ENCODE assay signal across 10 cellular contexts in the genomic region with DNA sequence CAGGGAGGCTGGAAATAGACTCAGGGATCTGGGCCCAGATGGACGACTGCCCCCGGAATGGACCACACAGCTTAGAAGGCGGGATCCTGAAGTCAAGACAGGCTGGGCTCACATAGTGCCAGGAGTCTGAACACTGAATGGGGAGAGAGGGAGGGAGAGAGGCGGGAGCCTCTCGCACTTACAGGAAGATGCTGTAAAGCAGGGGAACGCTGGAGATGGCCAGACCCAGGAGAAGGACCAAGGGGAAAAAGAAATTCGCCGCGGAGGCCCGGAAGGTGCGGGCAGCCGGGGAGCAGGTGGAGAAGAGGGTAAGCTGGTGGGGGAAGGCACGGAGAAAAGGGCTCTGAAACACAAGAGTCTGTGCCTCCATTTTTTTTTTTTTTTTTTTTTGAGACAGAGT. TPM values are rescaled to one million over a fixed set of nuclear protein-coding genes. Genes with fewer than 3 reads are reported as not detected.
DNase-seq lines count a peak whose midpoint lies in the region; ATAC-seq and TF ChIP-seq lines count a peak whose summit lies in the region.
"Had no signal": no experiment of that assay in that cellular context is flagged by ENCODE, and none has a peak within 500 bp of the region (broad histone marks: within the 10 kb centered on the region; RNA-seq: fewer than 3 reads in every experiment).

No MANE protein-coding gene starts in this region.

- H3K4me3 ChIP-seq in NT2/D1 (ENCODE audit: insufficient read length, low read depth), result peak overlapping the region; percentile 67
- H3K4me3 ChIP-seq in endodermal cell (ENCODE audit: low read length), result peak overlapping the region; percentile 88
- peak overlapping the region; percentile 89 for H3K4me3 ChIP-seq in psoas muscle

- 71 to 78% methylated on average over 12 to 13 of the region's 13 CpGs for WGBS in endodermal cell (ENCODE audit: insufficient coverage in 1 of 2, insufficient read length in 1 of 2), 2 experiments
- WGBS in psoas muscle, 3 donors, result 46 to 53% (median 52%) methylated on average over 12 to 13 of the region's 13 CpGs

- peak overlapping the region; percentile 98 for H3K27ac Mint-ChIP-seq in endodermal cell

- peaks cover 7% of the 10 kb centered on the region for H3K4me1 Mint-ChIP-seq in endodermal cell

- H3K36me3 Mint-ChIP-seq in endodermal cell (ENCODE audit: low read depth), result peaks cover 17% of the 10 kb centered on the region

- intact Hi-C loops in psoas muscle (cut with DNase I), result loop anchor here in 1 of 2 donors (10.0 kb wide), 1 partner anchor 234 kb away; no protein-coding TSS in a partner anchor

- DNase-seq in NCI-H146 (lab: John Stamatoyannopoulos, UW), result peak; percentile 56
- DNase-seq in NCI-H146 treated with DMSO at 0.1 percent for 48 hours (lab: John Stamatoyannopoulos, UW; ENCODE audit: unreplicated experiment), result no peak
- no peak for DNase-seq in NT2/D1 (ENCODE audit: low read depth, low spot score)
- no peak for DNase-seq in endodermal cell
- no peak for DNase-seq in psoas muscle
- no peak for DNase-seq in stimulated activated CD4-positive, alpha-beta T cell treated with anti-CD3 and anti-CD28 coated beads, Interleukin-12 subunit alpha, Interleukin-12 subunit beta, amount 100 ng/mL, for 4 hours
- DNase-seq: C1 segment of cervical spinal cord had no signal

- H3K9me3 Mint-ChIP-seq in endodermal cell, result peaks cover 3% of the 10 kb centered on the region

- peak overlapping the region; percentile 81 for H3K9ac ChIP-seq in NT2/D1 (ENCODE audit: insufficient read length, low read depth)
- H3K9ac ChIP-seq in endodermal cell (ENCODE audit: extremely low read depth, low read length, poor library complexity, severe bottlenecking), result peak overlapping the region; percentile 82

- peaks cover 25% of the 10 kb centered on the region for H3K36me3 ChIP-seq in NT2/D1 (ENCODE audit: insufficient read depth, insufficient read length, low read length)
- H3K36me3 ChIP-seq in endodermal cell (ENCODE audit: control insufficient read depth, insufficient read depth, low read length), result peaks cover 12% of the 10 kb centered on the region
- H3K36me3 ChIP-seq in psoas muscle (ENCODE audit: insufficient read depth in 1 of 2, low read depth in 1 of 2), result peaks cover 2 to 24% of the 10 kb centered on the region in 2 donors

- H3K27ac ChIP-seq in endodermal cell (ENCODE audit: low read depth, low read length) (no peak overlapping the region), psoas muscle (no peak overlapping the region)

- H3K9me3 ChIP-seq in NT2/D1 (ENCODE audit: insufficient read depth, low read length), result no peaks in the 10 kb centered on the region
- H3K9me3 ChIP-seq in endodermal cell (ENCODE audit: control insufficient read depth, low read length), result no peaks in the 10 kb centered on the region
- H3K9me3 ChIP-seq in psoas muscle, result no peaks in the 10 kb centered on the region
- H3K9me3 ChIP-seq: pancreas had no signal

- H3K4me1 ChIP-seq in NT2/D1 (ENCODE audit: insufficient read depth, insufficient read length) (peaks cover 2% of the 10 kb centered on the region), endodermal cell (ENCODE audit: control insufficient read depth, insufficient read depth, low read length) (no peaks in the 10 kb centered on the region), psoas muscle (peaks cover 27% of the 10 kb centered on the region)

- no peak for TF ChIP-seq CTCF in endodermal cell (conservative IDR thresholded peaks at IDR 0.05)
- TF ChIP-seq CTCF in psoas muscle (IDR thresholded peaks at IDR 0.05), result no peak

- H3K4me3 Mint-ChIP-seq in endodermal cell, result peak overlapping the region; percentile 91

- H3K27me3 ChIP-seq in NT2/D1 (ENCODE audit: insufficient read depth, insufficient read length) (no peaks in the 10 kb centered on the region), endodermal cell (ENCODE audit: control insufficient read depth, insufficient read depth, low read length, poor library complexity, severe bottlenecking) (no peaks in the 10 kb centered on the region), psoas muscle (ENCODE audit: insufficient read depth in 3 of 3, low read length in 2 of 3) (peaks cover 0 to 9% (median 0%) of the 10 kb centered on the region in 3 donors)
- H3K27me3 ChIP-seq: pancreas had no signal

- no peak for ATAC-seq in psoas muscle
- ATAC-seq in GM18519 (IDR thresholded peaks at IDR 0.05; ENCODE audit: low FRiP score, unreplicated experiment), result no peak
- ATAC-seq in GM18907 (IDR thresholded peaks at IDR 0.05; ENCODE audit: unreplicated experiment), result no peak
- ATAC-seq: pancreas had no signal

- peaks cover 28% of the 10 kb centered on the region for H3K27me3 Mint-ChIP-seq in endodermal cell (ENCODE audit: insufficient read depth)

RNA-seq across cellular contexts. Expression of a gene that starts 1.4 kb away (rescaled TPM):
- 1 to 10 TPM; 3.6 to 4.0 TPM for total RNA-seq in endodermal cell
- 7.7 TPM for polyA plus RNA-seq in endodermal cell (2013, experiment 1 of 2)
- 6.5 TPM for polyA plus RNA-seq in endodermal cell (2013, experiment 2 of 2)
- 10 to 100 TPM in 1 of 4 donors, 1 to 10 TPM in 3; 5.8 to 10.2 (median 7.0) TPM for total RNA-seq in psoas muscle
- polyA plus RNA-seq in psoas muscle, result 10 to 100 TPM; 11.4 to 19.6 (median 12.1) TPM

RNA-seq across cellular contexts. Expression of a gene that starts 12.0 kb away (rescaled TPM):
- total RNA-seq in endodermal cell, result 10 to 100 TPM; 32.7 to 46.6 TPM
- polyA plus RNA-seq in endodermal cell (2013, experiment 1 of 2), result 0.82 TPM
- polyA plus RNA-seq in endodermal cell (2013, experiment 2 of 2), result 1.9 TPM
- 1 to 10 TPM in 1 of 4 donors, under 1 TPM in 2, not detected in 1; 0.55 to 2.5 (median 0.74) TPM for total RNA-seq in psoas muscle
- polyA plus RNA-seq in psoas muscle, result under 1 TPM; 0.64 to 0.70 (median 0.70) TPM

RNA-seq across cellular contexts. Expression of a gene that starts 23.4 kb away (rescaled TPM):
- total RNA-seq in endodermal cell (10 to 100 TPM; 78.9 to 82.7 TPM), psoas muscle (10 to 100 TPM; 19.4 to 28.4 (median 20.4) TPM)
- polyA plus RNA-seq in endodermal cell (2013, experiment 1 of 2), result 67.1 TPM
- 58.6 TPM for polyA plus RNA-seq in endodermal cell (2013, experiment 2 of 2)
- 10 to 100 TPM; 14.1 to 16.1 (median 16.1) TPM for polyA plus RNA-seq in psoas muscle

RNA-seq across cellular contexts. Expression of a gene that starts 28.4 kb away (rescaled TPM):
- 100 to 1,000 TPM; 126 to 131 TPM for total RNA-seq in endodermal cell
- polyA plus RNA-seq in endodermal cell (2013, experiment 1 of 2), result 99.2 TPM
- polyA plus RNA-seq in endodermal cell (2013, experiment 2 of 2), result 87.1 TPM
- 10 to 100 TPM in 3 of 4 donors, 1 to 10 TPM in 1; 6.2 to 17.8 (median 11.4) TPM for total RNA-seq in psoas muscle
- 10 to 100 TPM in 1 of 3 donors, 1 to 10 TPM in 2; 6.3 to 11.4 (median 8.4) TPM for polyA plus RNA-seq in psoas muscle

RNA-seq across cellular contexts. Expression of a gene that starts 30.2 kb away (rescaled TPM):
- total RNA-seq in endodermal cell, result 10 to 100 TPM; 26.0 to 27.5 TPM
- 47.2 TPM for polyA plus RNA-seq in endodermal cell (2013, experiment 1 of 2)
- 44.8 TPM for polyA plus RNA-seq in endodermal cell (2013, experiment 2 of 2)
- total RNA-seq in psoas muscle, result 10 to 100 TPM; 17.4 to 44.6 (median 19.2) TPM
- polyA plus RNA-seq in psoas muscle, result 10 to 100 TPM; 15.5 to 42.6 (median 24.5) TPM

Comparison
In these comparisons a context has a peak if more than half of its experiments do, and no peak if none do; other contexts are left out.
1. RNA of a gene that starts 12.0 kb away (total RNA-seq): 32.7 to 46.6 TPM in endodermal cell; 0.55 to 2.5 TPM in psoas muscle; every median in the first group is over 4 times any median in the second.
2. Peak in every context shown above with its lines, with median percentiles within 50 percentile points of each other: H3K4me3 ChIP-seq.